ENCODE assay signal across 8 cellular contexts in genomic region chr5:54902817-54903473, GRCh38.
DNase-seq lines count a peak whose midpoint lies in the region; ATAC-seq and TF ChIP-seq lines count a peak whose summit lies in the region.

No MANE protein-coding gene starts in this region.

- peaks cover 11% of the 10 kb centered on the region for H3K4me1 Mint-ChIP-seq in activated naive CD4-positive, alpha-beta T cell treated with anti-CD3 and anti-CD28 coated beads, Interleukin-2, amount 50 U/mL, for 24 hours

- peak overlapping the region; percentile 34 for H3K4me3 Mint-ChIP-seq in activated naive CD4-positive, alpha-beta T cell treated with anti-CD3 and anti-CD28 coated beads, Interleukin-2, amount 50 U/mL, for 24 hours

- no peaks in the 10 kb centered on the region for H3K9me3 Mint-ChIP-seq in activated naive CD4-positive, alpha-beta T cell treated with anti-CD3 and anti-CD28 coated beads, Interleukin-2, amount 50 U/mL, for 24 hours

- ATAC-seq in GM18519 (IDR thresholded peaks at IDR 0.05; ENCODE audit: low FRiP score, unreplicated experiment) (peak; percentile 99), GM21786 (IDR thresholded peaks at IDR 0.05; ENCODE audit: unreplicated experiment) (peak; percentile 100)

- CTCF ChIA-PET in HEK293T (lab: Yijun Ruan, JAX): no interaction called here

- peaks cover 6% of the 10 kb centered on the region for H3K27me3 Mint-ChIP-seq in activated naive CD4-positive, alpha-beta T cell treated with anti-CD3 and anti-CD28 coated beads, Interleukin-2, amount 50 U/mL, for 24 hours

- H3K36me3 Mint-ChIP-seq in activated naive CD4-positive, alpha-beta T cell treated with anti-CD3 and anti-CD28 coated beads, Interleukin-2, amount 50 U/mL, for 24 hours: no peaks in the 10 kb centered on the region

- POLR2A ChIA-PET in HEK293T (lab: Yijun Ruan, JAX): no interaction called here

- DNase-seq in M059J (ENCODE audit: low read depth) (peak; percentile 61), pons (ENCODE audit: low spot score) (no peak), HEK293T (ENCODE audit: extremely low spot score) (no peak), amygdala (lab: John Stamatoyannopoulos, UW) (no peak)
- peak; percentile 49 to 51 for DNase-seq in stimulated activated CD4-positive, alpha-beta T cell treated with anti-CD3 and anti-CD28 coated beads, Interleukin-15, amount 100 ng/mL, for 48 hours (ENCODE audit: low read depth in 2 of 2)

- peak overlapping the region; percentile 60 for H3K27ac Mint-ChIP-seq in activated naive CD4-positive, alpha-beta T cell treated with anti-CD3 and anti-CD28 coated beads, Interleukin-2, amount 50 U/mL, for 24 hours

TF ChIP-seq in HEK293T, 16 proteins besides CTCF, POLR2A, EP300 and RAD21:
- TF ChIP-seq HDGF (IDR thresholded peaks at IDR 0.05; ENCODE audit: borderline replicate concordance) (no peak), ARNT (IDR thresholded peaks at IDR 0.05) (no peak), NFRKB (IDR thresholded peaks at IDR 0.05) (no peak), CTBP1 (IDR thresholded peaks at IDR 0.05; ENCODE audit: borderline replicate concordance) (no peak), FOXA1 (IDR thresholded peaks at IDR 0.05) (no peak), PKNOX1 (IDR thresholded peaks at IDR 0.05) (no peak), ELF4 (IDR thresholded peaks at IDR 0.05) (no peak), L3MBTL2 (conservative IDR thresholded peaks at IDR 0.05) (no peak), LEF1 (IDR thresholded peaks at IDR 0.05; ENCODE audit: borderline replicate concordance) (no peak), SP1 (IDR thresholded peaks at IDR 0.05) (no peak), FOXM1 (IDR thresholded peaks at IDR 0.05; ENCODE audit: borderline replicate concordance) (no peak), ZNF384 (IDR thresholded peaks at IDR 0.05) (no peak), TARDBP (IDR thresholded peaks at IDR 0.05) (no peak), FOXK2 (IDR thresholded peaks at IDR 0.05) (no peak), SUZ12 (IDR thresholded peaks at IDR 0.05) (no peak)

Comparison
In these comparisons a context has a peak if more than half of its experiments do, and no peak if none do; other contexts are left out.
1. DNase-seq: peak in M059J (single experiment) and stimulated activated CD4-positive, alpha-beta T cell treated with anti-CD3 and anti-CD28 coated beads, Interleukin-15, amount 100 ng/mL, for 48 hours (2 of 2); none in pons (single experiment), HEK293T (single experiment) and amygdala (0 of 56).